Comparison of ENCODE assay signal across 8 cellular contexts in genomic region chr4:154744341-154744948, GRCh38. TPM values are rescaled to one million over a fixed set of nuclear protein-coding genes. Genes with fewer than 3 reads are reported as not detected.
DNase-seq lines count a peak whose midpoint lies in the region; ATAC-seq and TF ChIP-seq lines count a peak whose summit lies in the region.

No MANE protein-coding gene starts in this region.

- peak overlapping the region; percentile 51 to 65 for H3K4me3 ChIP-seq in ascending aorta
- no peak overlapping the region for H3K4me3 ChIP-seq in ovary

- peak overlapping the region; percentile 65 for H3K27ac Mint-ChIP-seq in stimulated activated naive B cell treated with anti-CD40 and anti-IgM and Interleukin-4, amounts not matched to agents 10 μg/mL and 1 μg/mL and 100 μg/mL, for 72 hours

- intact Hi-C loops in ascending aorta (cut with DNase I) (no loop called here), ovary (cut with DNase I) (no loop called here)

- peaks cover 57 to 84% of the 10 kb centered on the region in 2 donors for H3K27me3 Mint-ChIP-seq in stimulated activated naive B cell treated with anti-CD40 and anti-IgM and Interleukin-4, amounts not matched to agents 10 μg/mL and 1 μg/mL and 100 μg/mL, for 72 hours

- H3K36me3 ChIP-seq in ascending aorta (no peaks in the 10 kb centered on the region), ovary (no peaks in the 10 kb centered on the region)

- H3K4me3 Mint-ChIP-seq in stimulated activated naive B cell treated with anti-CD40 and anti-IgM and Interleukin-4, amounts not matched to agents 10 μg/mL and 1 μg/mL and 100 μg/mL, for 72 hours, result peak overlapping the region; percentile 83 to 85

- H3K27ac ChIP-seq in ascending aorta, result no peak overlapping the region
- H3K27ac ChIP-seq in ovary, result no peak overlapping the region

- DNase-seq in NCI-H748 (lab: John Stamatoyannopoulos, UW; ENCODE audit: unreplicated experiment) (peak; percentile 43), NCI-H748 treated with DMSO at 0.1 percent for 48 hours (lab: John Stamatoyannopoulos, UW) (no peak), ascending aorta (ENCODE audit: low spot score in 2 of 2) (no peak), left kidney (ENCODE audit: low read depth, low spot score) (peak; percentile 5), ovary (no peak), SHP77 treated with DMSO at 0.1 percent for 48 hours (lab: John Stamatoyannopoulos, UW) (no peak)
- no peak for DNase-seq in stimulated activated naive B cell treated with anti-CD40 and anti-IgM and Interleukin-4, amounts not matched to agents 10 μg/mL and 1 μg/mL and 100 μg/mL, for 72 hours
- no peak for DNase-seq in stimulated activated CD8-positive, alpha-beta memory T cell treated with anti-CD3 and anti-CD28 coated beads, Interleukin-4, amount 100 ng/mL, for 48 hours

- ATAC-seq in stimulated activated naive B cell treated with anti-CD40 and anti-IgM and Interleukin-4, amounts not matched to agents 10 μg/mL and 1 μg/mL and 100 μg/mL, for 72 hours (replicated peaks), result no peak

- TF ChIP-seq CTCF in ascending aorta (IDR thresholded peaks at IDR 0.05), result no peak
- TF ChIP-seq CTCF in ovary (IDR thresholded peaks at IDR 0.05), result no peak

- H3K4me1 ChIP-seq in ascending aorta, result peaks cover 3 to 4% of the 10 kb centered on the region in 2 donors
- no peaks in the 10 kb centered on the region for H3K4me1 ChIP-seq in ovary (ENCODE audit: insufficient read depth)

- no peaks in the 10 kb centered on the region for H3K9me3 ChIP-seq in ascending aorta
- no peaks in the 10 kb centered on the region for H3K9me3 ChIP-seq in ovary

- TF ChIP-seq POLR2A in ovary (IDR thresholded peaks at IDR 0.05), result no peak

- WGBS in ovary, 3 donors, result 3 to 6% (median 6%) methylated on average over 33 of the region's 33 CpGs

- H3K4me1 Mint-ChIP-seq in stimulated activated naive B cell treated with anti-CD40 and anti-IgM and Interleukin-4, amounts not matched to agents 10 μg/mL and 1 μg/mL and 100 μg/mL, for 72 hours, result peaks cover 13 to 24% of the 10 kb centered on the region in 2 donors

- no peaks in the 10 kb centered on the region for H3K27me3 ChIP-seq in ascending aorta
- H3K27me3 ChIP-seq in ovary, result no peaks in the 10 kb centered on the region

- no peaks in the 10 kb centered on the region for H3K9me3 Mint-ChIP-seq in stimulated activated naive B cell treated with anti-CD40 and anti-IgM and Interleukin-4, amounts not matched to agents 10 μg/mL and 1 μg/mL and 100 μg/mL, for 72 hours

- no peak for TF ChIP-seq EP300 in ovary (IDR thresholded peaks at IDR 0.05)

- H3K36me3 Mint-ChIP-seq in stimulated activated naive B cell treated with anti-CD40 and anti-IgM and Interleukin-4, amounts not matched to agents 10 μg/mL and 1 μg/mL and 100 μg/mL, for 72 hours, result peaks cover 0 to 3% of the 10 kb centered on the region in 2 donors

RNA-seq across cellular contexts. Expression of gene LRAT, which starts 0.6 kb away (rescaled TPM):
- total RNA-seq in ascending aorta, result not detected
- total RNA-seq in ovary, result under 1 TPM; 0.05 to 0.92 (median 0.40) TPM
- polyA plus RNA-seq in ovary, result 1 to 10 TPM; 1.2 to 7.9 TPM

RNA-seq across cellular contexts. Expression of gene RBM46, which starts 36.6 kb away (rescaled TPM):
- total RNA-seq in ascending aorta (not detected), ovary (under 1 TPM in 1 of 7 donors, not detected in 6; 0.15 TPM)
- under 1 TPM; 0.08 to 0.15 TPM for polyA plus RNA-seq in ovary

Comparison
In these comparisons a context has a peak if more than half of its experiments do, and no peak if none do; other contexts are left out.
1. DNase-seq: peak in NCI-H748 (single experiment) and left kidney (single experiment); none in NCI-H748 treated with DMSO at 0.1 percent for 48 hours (single experiment), ascending aorta (0 of 2), stimulated activated naive B cell treated with anti-CD40 and anti-IgM and Interleukin-4, amounts not matched to agents 10 μg/mL and 1 μg/mL and 100 μg/mL, for 72 hours (single experiment), ovary (0 of 5), stimulated activated CD8-positive, alpha-beta memory T cell treated with anti-CD3 and anti-CD28 coated beads, Interleukin-4, amount 100 ng/mL, for 48 hours (single experiment) and SHP77 treated with DMSO at 0.1 percent for 48 hours (single experiment).